ENCODE assay signal across 9 cellular contexts in the genomic region with DNA sequence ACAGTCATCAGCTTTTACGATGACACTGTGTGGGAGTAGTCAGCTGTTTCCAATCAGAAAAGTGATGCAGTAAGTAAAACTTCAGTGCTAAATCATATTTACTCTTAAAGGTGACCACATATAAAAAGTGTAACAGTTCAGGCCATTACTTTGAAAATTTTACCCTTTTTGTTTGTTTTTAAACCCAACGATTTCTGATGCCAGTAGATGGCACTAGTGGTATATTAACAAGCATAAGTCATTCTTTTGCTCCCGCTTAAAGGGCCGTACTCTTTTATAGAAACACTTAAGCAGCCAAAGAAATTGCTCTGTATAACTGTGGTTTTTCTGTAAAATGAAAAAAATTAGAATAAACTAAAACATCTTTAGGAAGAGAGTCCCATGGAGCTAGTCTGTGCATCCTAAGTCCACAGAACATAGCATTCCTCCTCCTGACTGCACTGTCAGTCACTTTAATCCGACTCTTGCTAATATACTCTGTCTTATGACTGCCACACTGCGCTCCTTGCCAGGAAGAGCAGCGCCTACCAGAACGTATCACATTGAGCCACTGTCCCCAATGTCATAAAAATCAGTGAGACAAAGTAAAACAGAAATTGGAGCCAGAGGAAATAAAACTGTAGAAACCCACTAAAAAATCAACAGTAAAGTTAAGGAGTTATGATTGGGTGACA. TPM values are rescaled to one million over a fixed set of nuclear protein-coding genes. Genes with fewer than 3 reads are reported as not detected.
A peak's percentile ranks its signal among the peaks of the same experiment; 100 is the strongest.
DNase-seq lines count a peak whose midpoint lies in the region; ATAC-seq, FAIRE-seq and TF ChIP-seq lines count a peak whose summit lies in the region.
"Had no signal": no experiment of that assay in that cellular context is flagged by ENCODE, and none has a peak within 500 bp of the region (broad histone marks: within the 10 kb centered on the region; RNA-seq: fewer than 3 reads in every experiment).

No MANE protein-coding gene starts in this region.

- peaks cover 14% of the 10 kb centered on the region for H3K36me3 Mint-ChIP-seq in MCF 10A (ENCODE audit: insufficient read depth, unreplicated experiment)

- H3K4me3 ChIP-seq in AG09309 (ENCODE audit: control insufficient read depth, low read depth, low read length) (no peak overlapping the region), kidney (ENCODE audit: low read length in 2 of 2) (no peak overlapping the region), testis (no peak overlapping the region)

- H3K27ac ChIP-seq in kidney (ENCODE audit: low read depth in 2 of 2, low read length in 2 of 2) (peak overlapping the region in 1 of 2 donors; percentile 5), testis (no peak overlapping the region)
- H3K27ac ChIP-seq: epithelial cell of prostate had no signal

- H3K4me1 ChIP-seq in kidney (ENCODE audit: control insufficient read depth in 1 of 2, insufficient read depth in 1 of 2, low read depth in 1 of 2, low read length in 2 of 2) (no peaks in the 10 kb centered on the region), testis (no peaks in the 10 kb centered on the region)

- FAIRE-seq in kidney (lab: Jason Lieb, UNC) = peak; percentile 96

- H3K9me3 ChIP-seq in kidney (ENCODE audit: control insufficient read depth in 1 of 2, low read length in 2 of 2) (no peaks in the 10 kb centered on the region), testis (no peaks in the 10 kb centered on the region)

- no peaks in the 10 kb centered on the region for H3K27me3 ChIP-seq in testis

- POLR2A ChIA-PET in MCF 10A (lab: Yijun Ruan, JAX) = interaction anchor here (0.6 to 3.9 kb wide), 7 partner anchors 10 to 932 kb away, joined by 3 to 24 read pairs (median 3); a partner anchor contains a TSS

- 57 to 63% methylated on average over 8 of the region's 8 CpGs for WGBS in testis, 2 donors

- intact Hi-C loops in MCF 10A (cut with micrococcal nuclease) = loop anchor here (1.0 to 2.0 kb wide), 5 partner anchors 80 to 336 kb away; no protein-coding TSS in a partner anchor
- intact Hi-C loops in kidney (cut with DNase I) = no loop called here
- intact Hi-C loops in testis (cut with DNase I; ENCODE audit: low total_unique reads) = no loop called here

- H3K27me3 Mint-ChIP-seq in MCF 10A (ENCODE audit: insufficient read depth, unreplicated experiment) = no peaks in the 10 kb centered on the region

- peak; percentile 46 for ATAC-seq in GM18907 (IDR thresholded peaks at IDR 0.05; ENCODE audit: unreplicated experiment)
- ATAC-seq in HG03442 (IDR thresholded peaks at IDR 0.05; ENCODE audit: unreplicated experiment) = no peak
- ATAC-seq in GM19023 (IDR thresholded peaks at IDR 0.05; ENCODE audit: unreplicated experiment) = no peak

- TF ChIP-seq CTCF in AG09309 (IDR thresholded peaks at IDR 0.05; ENCODE audit: control insufficient read depth, insufficient read depth, low read depth, low read length, missing control alignments) (peak; percentile 52), MCF 10A (IDR thresholded peaks at IDR 0.05; ENCODE audit: unreplicated experiment) (peak; percentile 55), kidney (IDR thresholded peaks at IDR 0.05; ENCODE audit: borderline replicate concordance, extremely low read depth, insufficient read depth) (peak; percentile 58), testis (IDR thresholded peaks at IDR 0.05) (peak in 2 of 3 experiments; percentile 23 to 50)

- H3K9me3 Mint-ChIP-seq in MCF 10A (ENCODE audit: unreplicated experiment) = no peaks in the 10 kb centered on the region

- H3K27ac Mint-ChIP-seq in MCF 10A (ENCODE audit: low read depth, unreplicated experiment) = no peak overlapping the region

- H3K4me3 Mint-ChIP-seq in MCF 10A (ENCODE audit: unreplicated experiment) = no peak overlapping the region

- CTCF ChIA-PET in MCF 10A (lab: Yijun Ruan, JAX) = interaction anchor here (0.6 to 10.5 kb wide), 38 partner anchors 9 to 374 kb away, joined by 3 to 213 read pairs (median 4); a partner anchor contains a TSS

- TF ChIP-seq POLR2A in testis (IDR thresholded peaks at IDR 0.05) = no peak

- H3K36me3 ChIP-seq in kidney (ENCODE audit: control insufficient read depth in 1 of 2, insufficient read depth in 2 of 2, low read length in 2 of 2) = peaks cover 9 to 16% of the 10 kb centered on the region in 2 donors
- no peaks in the 10 kb centered on the region for H3K36me3 ChIP-seq in testis (ENCODE audit: low read depth, missing control alignments)

- no TSS peak for BruUV-seq in MCF 10A (replicated peaks; lab: Mats Ljungman, UMichigan)

- peak; percentile 45 for DNase-seq in AG09309 (ENCODE audit: low read depth)
- DNase-seq in NCI-H345 treated with DMSO at 0.1 percent for 48 hours (lab: John Stamatoyannopoulos, UW; ENCODE audit: unreplicated experiment) = peak; percentile 28
- peak; percentile 61 for DNase-seq in MCF 10A (ENCODE audit: unreplicated experiment)
- DNase-seq in kidney = no peak
- no peak for DNase-seq in testis

- H3K4me1 Mint-ChIP-seq in MCF 10A (ENCODE audit: insufficient read depth, unreplicated experiment) = no peaks in the 10 kb centered on the region

- H3K9ac ChIP-seq in kidney (ENCODE audit: low read length in 2 of 2) = peak overlapping the region in 1 of 2 donors; percentile 38

RNA-seq across cellular contexts. Expression of a gene that starts 25.1 kb away (rescaled TPM):
- total RNA-seq in MCF 10A (2022) (71.2 and 89.7 TPM in 2 replicates), kidney (66.5 TPM), testis (10 to 100 TPM; 12.8 to 16.9 TPM)
- polyA plus RNA-seq in kidney (ENCODE audit: insufficient read depth, low read depth, low replicate concordance) (62.6 TPM), testis (ENCODE audit: insufficient read depth, low read depth, low replicate concordance) (11.4 TPM)

RNA-seq across cellular contexts. Expression of a gene that starts 51.4 kb away (rescaled TPM):
- not detected in 2 replicates for total RNA-seq in MCF 10A (2022)
- not detected for total RNA-seq in kidney
- not detected for polyA plus RNA-seq in kidney (ENCODE audit: insufficient read depth, low read depth, low replicate concordance)
- total RNA-seq in testis = not detected
- polyA plus RNA-seq in testis (ENCODE audit: insufficient read depth, low read depth, low replicate concordance) = not detected

Comparison
In these comparisons a context has a peak if more than half of its experiments do, and no peak if none do; other contexts are left out.
1. DNase-seq: peak in AG09309 (single experiment), NCI-H345 treated with DMSO at 0.1 percent for 48 hours (single experiment) and MCF 10A (single experiment); none in kidney (single experiment) and testis (single experiment).
2. Peak in every context shown above with its lines, with median percentiles within 50 percentile points of each other: CTCF ChIP-seq.